19 cellular contexts compared by ENCODE assay signal in genomic region chr11:69196322-69197169, GRCh38. TPM values are rescaled to one million over a fixed set of nuclear protein-coding genes. Genes with fewer than 3 reads are reported as not detected.
A peak's percentile ranks its signal among the peaks of the same experiment; 100 is the strongest.
DNase-seq lines count a peak whose midpoint lies in the region; ATAC-seq and TF ChIP-seq lines count a peak whose summit lies in the region.
"Had no signal": no experiment of that assay in that cellular context is flagged by ENCODE, and none has a peak within 500 bp of the region (broad histone marks: within the 10 kb centered on the region; RNA-seq: fewer than 3 reads in every experiment).

No MANE protein-coding gene starts in this region.

- H3K9me3 Mint-ChIP-seq in stimulated activated naive CD8-positive, alpha-beta T cell treated with anti-CD3 and anti-CD28 coated beads, Interleukin-15, amount 100 ng/mL, for 72 hours: peaks cover 10 to 13% of the 10 kb centered on the region in 2 donors
- peaks cover 10% of the 10 kb centered on the region for H3K9me3 Mint-ChIP-seq in mesothelial cell of epicardium
- H3K9me3 Mint-ChIP-seq in stimulated activated effector memory CD8-positive, alpha-beta T cell treated with anti-CD3 and anti-CD28 coated beads, Interleukin-12 subunit alpha, Interleukin-12 subunit beta, amount 100 ng/mL, for 72 hours: peaks cover 6% of the 10 kb centered on the region

- no peak overlapping the region for H3K4me3 Mint-ChIP-seq in stimulated activated naive CD8-positive, alpha-beta T cell treated with anti-CD3 and anti-CD28 coated beads, Interleukin-15, amount 100 ng/mL, for 72 hours
- H3K4me3 Mint-ChIP-seq in mesothelial cell of epicardium: no peak overlapping the region
- no peak overlapping the region for H3K4me3 Mint-ChIP-seq in stimulated activated effector memory CD8-positive, alpha-beta T cell treated with anti-CD3 and anti-CD28 coated beads, Interleukin-12 subunit alpha, Interleukin-12 subunit beta, amount 100 ng/mL, for 72 hours
- H3K4me3 Mint-ChIP-seq: CD14-positive monocyte; CD4-positive, alpha-beta memory T cell had no signal

- no peak overlapping the region for H3K4me3 ChIP-seq in WERI-Rb-1 (ENCODE audit: low read depth, low read length)
- H3K4me3 ChIP-seq: BLaER1, GM23248, HAP-1 had no signal

- ATAC-seq in stimulated activated naive CD8-positive, alpha-beta T cell treated with anti-CD3 and anti-CD28 coated beads, Interleukin-15, Interleukin-2, amounts not matched to agents 100 U/mL and 50 U/mL, for 24 hours: peak; percentile 28
- no peak for ATAC-seq in stimulated activated naive CD8-positive, alpha-beta T cell treated with anti-CD3 and anti-CD28 coated beads, Interleukin-15, amount 100 ng/mL, for 72 hours
- ATAC-seq in GM18511 (IDR thresholded peaks at IDR 0.05; ENCODE audit: unreplicated experiment): no peak
- no peak for ATAC-seq in stimulated activated effector memory CD8-positive, alpha-beta T cell treated with anti-CD3 and anti-CD28 coated beads, Interleukin-12 subunit alpha, Interleukin-12 subunit beta, amount 100 ng/mL, for 72 hours

- H3K9me3 ChIP-seq in WERI-Rb-1 (ENCODE audit: severe bottlenecking): no peaks in the 10 kb centered on the region
- H3K9me3 ChIP-seq: BLaER1, HAP-1 had no signal

- no peaks in the 10 kb centered on the region for H3K36me3 ChIP-seq in WERI-Rb-1
- H3K36me3 ChIP-seq: BLaER1, HAP-1 had no signal

- no peak overlapping the region for H3K27ac ChIP-seq in WERI-Rb-1
- H3K27ac ChIP-seq: BLaER1, GM23248 had no signal

- H3K27me3 ChIP-seq in WERI-Rb-1 (ENCODE audit: insufficient read depth, low read depth, severe bottlenecking): no peaks in the 10 kb centered on the region
- H3K27me3 ChIP-seq: BLaER1 had no signal

- DNase-seq in stimulated activated naive CD8-positive, alpha-beta T cell treated with anti-CD3 and anti-CD28 coated beads, Interleukin-15, Interleukin-2, amounts not matched to agents 100 U/mL and 50 U/mL, for 24 hours: no peak
- DNase-seq in stimulated activated naive CD8-positive, alpha-beta T cell treated with anti-CD3 and anti-CD28 coated beads, Interleukin-15, amount 100 ng/mL, for 72 hours: no peak
- DNase-seq in mesothelial cell of epicardium (ENCODE audit: low spot score in 2 of 2, unreplicated experiment in 2 of 2) (no peak), retina (peak; percentile 82), WERI-Rb-1 (no peak)
- DNase-seq in stimulated activated effector memory CD8-positive, alpha-beta T cell treated with anti-CD3 and anti-CD28 coated beads, Interleukin-12 subunit alpha, Interleukin-12 subunit beta, amount 100 ng/mL, for 72 hours (ENCODE audit: low spot score in 2 of 2): no peak
- DNase-seq: 8988T; CD4-positive, alpha-beta memory T cell; DMS153; DMS79; GF-D8; GM23248 had no signal

- no peaks in the 10 kb centered on the region for H3K36me3 Mint-ChIP-seq in mesothelial cell of epicardium
- no peaks in the 10 kb centered on the region for H3K36me3 Mint-ChIP-seq in stimulated activated effector memory CD8-positive, alpha-beta T cell treated with anti-CD3 and anti-CD28 coated beads, Interleukin-12 subunit alpha, Interleukin-12 subunit beta, amount 100 ng/mL, for 72 hours
- H3K36me3 Mint-ChIP-seq: CD14-positive monocyte; CD4-positive, alpha-beta memory T cell had no signal

- TF ChIP-seq CTCF in mesothelial cell of epicardium (IDR thresholded peaks at IDR 0.05; ENCODE audit: unreplicated experiment) (no peak), WERI-Rb-1 (IDR thresholded peaks at IDR 0.05; ENCODE audit: low read depth, low read length) (no peak)

- no peaks in the 10 kb centered on the region for H3K27me3 Mint-ChIP-seq in stimulated activated naive CD8-positive, alpha-beta T cell treated with anti-CD3 and anti-CD28 coated beads, Interleukin-15, amount 100 ng/mL, for 72 hours
- peaks cover 3% of the 10 kb centered on the region for H3K27me3 Mint-ChIP-seq in mesothelial cell of epicardium (ENCODE audit: low read depth)

- peaks cover 9% of the 10 kb centered on the region for H3K4me1 Mint-ChIP-seq in stimulated activated naive CD8-positive, alpha-beta T cell treated with anti-CD3 and anti-CD28 coated beads, Interleukin-15, amount 100 ng/mL, for 72 hours
- peaks cover 53% of the 10 kb centered on the region for H3K4me1 Mint-ChIP-seq in mesothelial cell of epicardium
- H3K4me1 Mint-ChIP-seq in stimulated activated effector memory CD8-positive, alpha-beta T cell treated with anti-CD3 and anti-CD28 coated beads, Interleukin-12 subunit alpha, Interleukin-12 subunit beta, amount 100 ng/mL, for 72 hours: no peaks in the 10 kb centered on the region
- H3K4me1 Mint-ChIP-seq: CD14-positive monocyte had no signal

- no peak overlapping the region for H3K27ac Mint-ChIP-seq in stimulated activated naive CD8-positive, alpha-beta T cell treated with anti-CD3 and anti-CD28 coated beads, Interleukin-15, amount 100 ng/mL, for 72 hours
- H3K27ac Mint-ChIP-seq in mesothelial cell of epicardium: peak overlapping the region; percentile 72
- H3K27ac Mint-ChIP-seq in stimulated activated effector memory CD8-positive, alpha-beta T cell treated with anti-CD3 and anti-CD28 coated beads, Interleukin-12 subunit alpha, Interleukin-12 subunit beta, amount 100 ng/mL, for 72 hours: no peak overlapping the region
- H3K27ac Mint-ChIP-seq: CD14-positive monocyte; CD4-positive, alpha-beta memory T cell had no signal

RNA-seq across cellular contexts. Expression of gene SMIM38, which starts 40.8 kb away (rescaled TPM):
- total RNA-seq in mesothelial cell of epicardium: 1.9 to 2.5 TPM (median 2.1 TPM) in 3 replicates
- total RNA-seq: Daoy, GM23248, H4, HT-29 had no signal
